16 cellular contexts compared by ENCODE assay signal in the genomic region with DNA sequence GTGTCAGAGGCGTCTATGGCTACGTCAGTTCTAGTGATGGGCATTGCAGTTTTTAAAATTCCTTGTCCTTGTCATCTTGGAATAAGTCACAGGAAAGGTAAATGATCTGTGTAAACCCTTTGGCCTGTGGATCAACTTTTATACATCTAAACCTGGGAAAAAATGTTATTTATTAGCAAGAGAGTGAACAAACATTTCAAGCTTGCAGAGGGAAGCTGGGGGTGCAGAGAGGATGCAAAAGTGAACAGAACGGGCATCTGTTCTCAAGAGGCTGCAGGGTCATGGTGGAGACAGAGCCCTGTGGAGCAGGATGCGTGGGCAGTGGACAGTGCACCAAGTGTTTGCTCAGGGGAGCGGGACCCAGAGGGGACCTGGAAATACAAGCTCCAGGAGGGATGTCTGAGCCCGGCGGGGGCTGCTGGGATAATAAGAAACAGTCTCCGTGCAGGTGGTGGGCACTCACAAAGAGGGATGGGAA.
DNase-seq lines count a peak whose midpoint lies in the region; ATAC-seq and TF ChIP-seq lines count a peak whose summit lies in the region.
"Had no signal": no experiment of that assay in that cellular context is flagged by ENCODE, and none has a peak within 500 bp of the region (broad histone marks: within the 10 kb centered on the region; RNA-seq: fewer than 3 reads in every experiment).

No MANE protein-coding gene starts in this region.

- H3K4me1 ChIP-seq in Caco-2 (peaks cover 13% of the 10 kb centered on the region; the same call in 1 of the 2 replicates), neuronal stem cell (ENCODE audit: control insufficient read depth in 2 of 2, insufficient read depth in 1 of 2, low read depth in 1 of 2, low read length in 2 of 2) (peaks cover 0 to 8% of the 10 kb centered on the region in 2 donors)

- no peak overlapping the region for H2BK120ac ChIP-seq in neuronal stem cell (ENCODE audit: low read depth, low read length)

- no peak for ATAC-seq in HG03520 (IDR thresholded peaks at IDR 0.05; ENCODE audit: unreplicated experiment)

- H3K9me3 ChIP-seq in Caco-2, result no peaks in the 10 kb centered on the region
- no peaks in the 10 kb centered on the region for H3K9me3 ChIP-seq in neuronal stem cell (replicated peaks in 1 of 2; ENCODE audit: control insufficient read depth in 2 of 2, insufficient read depth in 1 of 2, low read depth in 1 of 2, low read length in 2 of 2)
- no peaks in the 10 kb centered on the region for H3K9me3 ChIP-seq in MG63
- H3K9me3 ChIP-seq: adrenal gland had no signal

- H2BK12ac ChIP-seq in neuronal stem cell (ENCODE audit: low read length), result no peak overlapping the region

- WGBS in neuronal stem cell (ENCODE audit: extremely low coverage in 2 of 2, insufficient read length in 2 of 2, insufficient replicate concordance in 1 of 2), 2 donors, result no CpG with 5 or more reads among the region's 8 CpGs

- no peak overlapping the region for H2BK5ac ChIP-seq in neuronal stem cell (ENCODE audit: low read length)

- H3K4me1 Mint-ChIP-seq in Caco-2 (ENCODE audit: low read depth, unreplicated experiment) (peaks cover 10% of the 10 kb centered on the region), chondrocyte (ENCODE audit: low read depth) (peaks cover 66% of the 10 kb centered on the region)

- no peaks in the 10 kb centered on the region for H3K27me3 ChIP-seq in Caco-2 (replicated peaks; ENCODE audit: control insufficient read depth, insufficient read depth, low read length)
- H3K27me3 ChIP-seq in neuronal stem cell (ENCODE audit: control insufficient read depth in 3 of 3, insufficient read depth in 3 of 3, low read depth in 1 of 3, low read length in 3 of 3), result peaks cover 0 to 3% (median 0%) of the 10 kb centered on the region in 3 experiments
- no peaks in the 10 kb centered on the region for H3K27me3 ChIP-seq in MG63
- H3K27me3 ChIP-seq: adrenal gland had no signal

- H3K27me3 Mint-ChIP-seq in Caco-2 (ENCODE audit: insufficient read depth, unreplicated experiment) (no peaks in the 10 kb centered on the region), chondrocyte (ENCODE audit: low read depth) (no peaks in the 10 kb centered on the region)

- intact Hi-C loops in Caco-2 (cut with micrococcal nuclease; ENCODE audit: unreplicated experiment), result no loop called here

- no peak overlapping the region for H3K14ac ChIP-seq in neuronal stem cell (ENCODE audit: low read length)

- no peak for TF ChIP-seq POLR2A in NB4 (IDR thresholded peaks at IDR 0.05; ENCODE audit: extremely low read depth, insufficient read length)

- CTCF ChIA-PET in Caco-2 (lab: Charles Lee), result no interaction called here

- H3K4ac ChIP-seq in neuronal stem cell (ENCODE audit: low read length), result no peak overlapping the region

- H3K18ac ChIP-seq in neuronal stem cell (ENCODE audit: low read length), result no peak overlapping the region

- H3K79me1 ChIP-seq in neuronal stem cell (ENCODE audit: low read depth, low read length), result no peaks in the 10 kb centered on the region

- no TSS peak for BruUV-seq in Caco-2 (replicated peaks; lab: Mats Ljungman, UMichigan)

- no peak overlapping the region for H3K9ac ChIP-seq in neuronal stem cell (ENCODE audit: low read depth, low read length, poor library complexity)

- no peak overlapping the region for H2BK15ac ChIP-seq in neuronal stem cell (ENCODE audit: low read length)

- no peak overlapping the region for H3K27ac ChIP-seq in neuronal stem cell (replicated peaks; ENCODE audit: low read length)

- H4K8ac ChIP-seq in neuronal stem cell (ENCODE audit: low read depth, low read length), result peak overlapping the region; percentile 55

- no peak overlapping the region for H3K4me2 ChIP-seq in neuronal stem cell (ENCODE audit: insufficient read depth, low read length, poor library complexity, severe bottlenecking)

- no peak overlapping the region for H2AK5ac ChIP-seq in neuronal stem cell (ENCODE audit: low read depth, low read length)

- no peak overlapping the region for H3K23ac ChIP-seq in neuronal stem cell (ENCODE audit: low read depth, low read length, poor library complexity)

- H2AFZ ChIP-seq in neuronal stem cell (ENCODE audit: low read length), result no peak overlapping the region

- no peak overlapping the region for H4K91ac ChIP-seq in neuronal stem cell (ENCODE audit: low read depth, low read length, poor library complexity)

- H3K4me3 Mint-ChIP-seq in Caco-2 (ENCODE audit: unreplicated experiment), result no peak overlapping the region
- no peak overlapping the region for H3K4me3 Mint-ChIP-seq in chondrocyte (ENCODE audit: unreplicated experiment)
- H3K4me3 Mint-ChIP-seq: IgD-negative memory B cell had no signal

- no peak for TF ChIP-seq CTCF in Caco-2 (IDR thresholded peaks at IDR 0.05; ENCODE audit: insufficient read depth in 1 of 2, low read depth in 1 of 2, low read length in 1 of 2, severe bottlenecking in 1 of 2, unreplicated experiment in 1 of 2)
- TF ChIP-seq CTCF in NB4 (IDR thresholded peaks at IDR 0.05; ENCODE audit: low read depth, low read length), result no peak
- TF ChIP-seq CTCF in chondrocyte (IDR thresholded peaks at IDR 0.05), result no peak

- H3K4me3 ChIP-seq in Caco-2 (ENCODE audit: low read depth, low read length), result no peak overlapping the region
- H3K4me3 ChIP-seq in NB4 (ENCODE audit: low read depth, low read length), result peak overlapping the region; percentile 49
- no peak overlapping the region for H3K4me3 ChIP-seq in neuronal stem cell (ENCODE audit: low read length in 2 of 2)
- no peak overlapping the region for H3K4me3 ChIP-seq in MG63
- H3K4me3 ChIP-seq: adrenal gland had no signal

- DNase-seq in Caco-2 (no peak), NB4 (ENCODE audit: low read depth) (peak; percentile 47), chondrocyte (ENCODE audit: low spot score) (no peak), neuronal stem cell (ENCODE audit: low spot score) (no peak), NCI-H2196 (lab: John Stamatoyannopoulos, UW; ENCODE audit: unreplicated experiment) (no peak), NCI-H774 (lab: John Stamatoyannopoulos, UW) (no peak), MG63 (no peak)
- DNase-seq: CD4-positive, alpha-beta memory T cell; GDM1; naive B cell; NCI-H1694 treated with DMSO at 0.1 percent for 48 hours; stimulated activated CD4-positive, alpha-beta T cell treated with anti-CD3 and anti-CD28 coated beads, Interleukin-4, amount 100 ng/mL, for 24 hours; stimulated activated naive CD4-positive, alpha-beta T cell treated with Interleukin-2 at 50 U/mL for 16 hours had no signal

- H3K27ac Mint-ChIP-seq in Caco-2 (ENCODE audit: unreplicated experiment) (peak overlapping the region; percentile 71), chondrocyte (ENCODE audit: unreplicated experiment) (peak overlapping the region; percentile 98)
- H3K27ac Mint-ChIP-seq: CD4-positive, alpha-beta memory T cell; IgD-negative memory B cell had no signal

- H3K36me3 Mint-ChIP-seq in Caco-2 (ENCODE audit: insufficient read depth, unreplicated experiment) (no peaks in the 10 kb centered on the region), chondrocyte (ENCODE audit: low read depth) (no peaks in the 10 kb centered on the region)
- H3K36me3 Mint-ChIP-seq: CD4-positive, alpha-beta memory T cell; IgD-negative memory B cell; naive B cell had no signal

- POLR2A ChIA-PET in Caco-2 (lab: Charles Lee), result no interaction called here

- H3K9me3 Mint-ChIP-seq in Caco-2 (ENCODE audit: unreplicated experiment) (no peaks in the 10 kb centered on the region), chondrocyte (ENCODE audit: low read depth) (no peaks in the 10 kb centered on the region)
- H3K9me3 Mint-ChIP-seq: CD4-positive, alpha-beta memory T cell had no signal

- H3K36me3 ChIP-seq in Caco-2 (ENCODE audit: control insufficient read depth, insufficient read depth, low read length), result no peaks in the 10 kb centered on the region
- H3K36me3 ChIP-seq in neuronal stem cell (replicated peaks in 1 of 2; ENCODE audit: control insufficient read depth in 2 of 2, insufficient read depth in 2 of 2, low read length in 2 of 2), result no peaks in the 10 kb centered on the region
- no peaks in the 10 kb centered on the region for H3K36me3 ChIP-seq in MG63
- H3K36me3 ChIP-seq: adrenal gland had no signal
